Comparison of ENCODE assay signal across 19 cellular contexts in the genomic region with DNA sequence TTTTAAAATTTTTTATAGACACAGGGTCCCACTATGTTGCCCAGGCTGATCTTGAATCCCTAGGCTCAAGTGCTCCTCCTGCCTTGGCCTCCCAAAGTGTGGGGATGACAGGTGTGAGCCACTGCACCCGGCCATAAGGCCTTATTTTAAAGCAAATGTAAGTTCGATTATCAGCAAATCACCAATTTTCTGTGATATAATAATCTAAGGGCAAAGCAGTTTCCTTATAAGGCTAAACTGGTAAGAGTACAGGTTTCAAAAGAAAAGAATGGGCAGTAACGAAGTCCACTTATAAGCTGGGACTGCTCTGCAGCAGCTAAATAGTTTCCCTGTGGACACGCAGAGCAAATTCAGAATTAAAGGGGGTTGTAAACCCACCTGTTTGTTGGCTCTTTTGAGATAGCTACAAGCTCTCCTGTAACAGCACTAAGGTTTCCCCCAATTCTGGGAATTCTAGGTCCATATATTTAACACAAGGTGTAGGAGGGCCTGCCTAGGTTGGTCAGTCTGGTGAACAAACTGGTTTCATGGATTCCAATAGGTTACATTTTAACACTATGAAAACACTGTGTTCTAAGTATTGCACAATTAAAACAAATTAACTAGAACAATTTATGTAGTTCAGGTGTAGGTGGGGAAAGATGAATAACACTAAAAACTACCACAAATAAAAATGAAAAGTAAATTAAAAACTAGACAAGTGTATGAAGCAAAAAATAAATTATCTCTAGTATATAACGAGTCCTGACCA. TPM values are rescaled to one million over a fixed set of nuclear protein-coding genes. Genes with fewer than 3 reads are reported as not detected.
"Had no signal": no experiment of that assay in that cellular context is flagged by ENCODE, and none has a peak within 500 bp of the region (broad histone marks: within the 10 kb centered on the region; RNA-seq: fewer than 3 reads in every experiment).

No MANE protein-coding gene starts in this region.

- DNase-seq: activated CD4-positive, alpha-beta T cell treated with anti-CD3 and anti-CD28 coated beads for 36 hours; activated CD8-positive, alpha-beta memory T cell treated with anti-CD3 and anti-CD28 coated beads, Interleukin-2, amount 50 U/mL, for 4 hours; activated CD8-positive, alpha-beta T cell treated with anti-CD3 and anti-CD28 coated beads for 36 hours; activated naive CD8-positive, alpha-beta T cell treated with anti-CD3 and anti-CD28 coated beads, Interleukin-2, amount 10 ng/mL, durations not matched to agents 7 days and 5 days; anterior cingulate cortex; endodermal cell; lower lobe of right lung; stimulated activated CD4-positive, alpha-beta T cell treated with anti-CD3 and anti-CD28 coated beads, Interleukin-2, amount 100 ng/mL, for 48 hours; stimulated activated CD8-positive, alpha-beta memory T cell treated with anti-CD3 and anti-CD28 coated beads, Interleukin-4, amount 100 ng/mL, for 48 hours; T-helper 9 cell; testis had no signal

- H3K36me3 ChIP-seq: breast epithelium had no signal

- H3K27me3 ChIP-seq: breast epithelium, testis had no signal

- H3K9me3 ChIP-seq: breast epithelium, lower lobe of right lung, testis had no signal

- H3K4me3 ChIP-seq: breast epithelium, lower lobe of right lung, testis had no signal

- H3K27ac ChIP-seq: breast epithelium, lower lobe of right lung, testis, VCaP had no signal

- ATAC-seq: activated CD4-positive, alpha-beta T cell treated with anti-CD3 and anti-CD28 coated beads for 36 hours; activated CD8-positive, alpha-beta T cell treated with anti-CD3 and anti-CD28 coated beads for 36 hours; esophagus mucosa had no signal

- H3K4me1 ChIP-seq: breast epithelium, lower lobe of right lung, testis had no signal

RNA-seq across cellular contexts. Expression of a gene that starts 26.3 kb away (rescaled TPM):
- total RNA-seq: activated CD4-positive, alpha-beta T cell treated with anti-CD3 and anti-CD28 coated beads for 36 hours; activated CD8-positive, alpha-beta T cell treated with anti-CD3 and anti-CD28 coated beads for 36 hours; activated naive CD8-positive, alpha-beta T cell treated with anti-CD3 and anti-CD28 coated beads, Interleukin-2, amount 10 ng/mL, durations not matched to agents 7 days and 5 days; breast epithelium; chondrocyte; dermis microvascular lymphatic vessel endothelial cell; endodermal cell; esophagus mucosa; lower lobe of right lung; mesothelial cell of epicardium; posterior vena cava; urinary bladder had no signal
- polyA plus RNA-seq: urinary bladder had no signal

RNA-seq across cellular contexts. Expression of a gene that starts 34.3 kb away (rescaled TPM):
- total RNA-seq: activated CD4-positive, alpha-beta T cell treated with anti-CD3 and anti-CD28 coated beads for 36 hours; activated CD8-positive, alpha-beta T cell treated with anti-CD3 and anti-CD28 coated beads for 36 hours; activated naive CD8-positive, alpha-beta T cell treated with anti-CD3 and anti-CD28 coated beads, Interleukin-2, amount 10 ng/mL, durations not matched to agents 7 days and 5 days; breast epithelium; chondrocyte; dermis microvascular lymphatic vessel endothelial cell; endodermal cell; esophagus mucosa; lower lobe of right lung; mesothelial cell of epicardium; urinary bladder had no signal

RNA-seq across cellular contexts. Expression of a gene that starts 50.6 kb away (rescaled TPM):
- total RNA-seq: activated CD4-positive, alpha-beta T cell treated with anti-CD3 and anti-CD28 coated beads for 36 hours; activated CD8-positive, alpha-beta T cell treated with anti-CD3 and anti-CD28 coated beads for 36 hours; activated naive CD8-positive, alpha-beta T cell treated with anti-CD3 and anti-CD28 coated beads, Interleukin-2, amount 10 ng/mL, durations not matched to agents 7 days and 5 days; chondrocyte; dermis microvascular lymphatic vessel endothelial cell; endodermal cell; esophagus mucosa; lower lobe of right lung; posterior vena cava; testis; urinary bladder had no signal
- polyA plus RNA-seq: urinary bladder had no signal

RNA-seq across cellular contexts. Expression of a gene that starts 55.0 kb away (rescaled TPM):
- total RNA-seq: activated CD4-positive, alpha-beta T cell treated with anti-CD3 and anti-CD28 coated beads for 36 hours; activated CD8-positive, alpha-beta T cell treated with anti-CD3 and anti-CD28 coated beads for 36 hours; activated naive CD8-positive, alpha-beta T cell treated with anti-CD3 and anti-CD28 coated beads, Interleukin-2, amount 10 ng/mL, durations not matched to agents 7 days and 5 days; chondrocyte; dermis microvascular lymphatic vessel endothelial cell; esophagus mucosa; lower lobe of right lung; mesothelial cell of epicardium; posterior vena cava; testis; urinary bladder had no signal
- polyA plus RNA-seq: urinary bladder had no signal
